Comparison of ENCODE assay signal across 17 cellular contexts in the genomic region with DNA sequence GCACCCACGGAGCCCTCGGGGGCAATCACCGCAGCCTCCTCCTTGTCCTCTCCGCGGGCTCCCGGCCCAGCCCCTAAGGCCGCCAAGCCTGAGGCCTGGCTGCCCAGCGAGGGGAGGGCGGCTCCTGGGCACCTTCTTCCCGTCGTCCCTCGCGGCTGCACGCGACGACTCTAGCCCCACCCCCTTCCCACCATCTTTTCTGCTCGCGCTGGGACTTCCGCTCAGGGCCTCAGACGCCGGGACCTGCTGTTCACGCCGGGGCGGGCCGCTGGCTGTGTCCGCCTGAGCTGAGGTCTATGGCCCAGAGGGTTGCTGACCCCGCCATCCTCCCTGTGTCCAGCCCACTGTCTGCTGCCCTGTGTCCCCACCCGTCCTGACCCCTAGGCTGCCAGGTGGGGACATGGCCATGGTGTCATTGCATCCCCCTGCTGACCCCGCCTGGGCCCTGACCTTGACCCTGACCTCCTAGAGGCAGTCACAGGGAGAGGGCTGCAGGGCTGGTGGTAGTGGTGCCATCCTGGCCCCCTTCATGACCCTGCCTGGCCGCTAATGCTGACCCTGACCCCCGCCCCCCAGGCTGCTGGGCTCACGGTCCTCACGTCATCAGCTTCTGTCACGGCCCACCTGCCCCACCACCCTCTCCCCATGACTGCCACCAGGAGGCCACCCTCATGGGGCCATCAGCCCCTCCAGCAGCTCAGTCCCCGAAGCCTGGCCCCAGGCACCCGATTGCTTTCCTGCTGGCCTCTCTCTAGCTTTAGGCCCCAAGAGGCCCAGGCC.
A peak's percentile ranks its signal among the peaks of the same experiment; 100 is the strongest.
DNase-seq lines count a peak whose midpoint lies in the region; ATAC-seq and TF ChIP-seq lines count a peak whose summit lies in the region.
"Had no signal": no experiment of that assay in that cellular context is flagged by ENCODE, and none has a peak within 500 bp of the region (broad histone marks: within the 10 kb centered on the region; RNA-seq: fewer than 3 reads in every experiment).

No MANE protein-coding gene starts in this region.

- no peak for ATAC-seq in RWPE2 (ENCODE audit: low read depth)

- no peaks in the 10 kb centered on the region for H3K9me3 ChIP-seq in Peyer's patch
- no peaks in the 10 kb centered on the region for H3K9me3 ChIP-seq in RWPE2 (ENCODE audit: severe bottlenecking)
- no peaks in the 10 kb centered on the region for H3K9me3 ChIP-seq in suprapubic skin
- H3K9me3 ChIP-seq: HAP-1 had no signal

- no peaks in the 10 kb centered on the region for H3K27me3 ChIP-seq in Peyer's patch
- H3K27me3 ChIP-seq in RWPE2 (ENCODE audit: insufficient read depth, poor library complexity, severe bottlenecking) = peaks cover 6% of the 10 kb centered on the region
- H3K27me3 ChIP-seq in suprapubic skin = peaks cover 20% of the 10 kb centered on the region

- H3K4me3 ChIP-seq in Peyer's patch = no peak overlapping the region
- H3K4me3 ChIP-seq in RWPE2 (ENCODE audit: severe bottlenecking) = no peak overlapping the region
- no peak overlapping the region for H3K4me3 ChIP-seq in suprapubic skin
- H3K4me3 ChIP-seq: HAP-1 had no signal

- WGBS in suprapubic skin = 92% methylated on average over 30 of the region's 36 CpGs

- no peak for TF ChIP-seq EP300 in suprapubic skin (IDR thresholded peaks at IDR 0.05)

- H3K4me1 ChIP-seq in Peyer's patch (no peaks in the 10 kb centered on the region), RWPE2 (ENCODE audit: insufficient read depth, poor library complexity, severe bottlenecking) (no peaks in the 10 kb centered on the region), suprapubic skin (no peaks in the 10 kb centered on the region)
- H3K4me1 ChIP-seq: HAP-1 had no signal

- TF ChIP-seq CTCF in Peyer's patch (IDR thresholded peaks at IDR 0.05) (no peak), RWPE2 (IDR thresholded peaks at IDR 0.05; ENCODE audit: poor library complexity, severe bottlenecking) (no peak), suprapubic skin (IDR thresholded peaks at IDR 0.05) (no peak)

- peak in 2 of 3 donors; percentile 23 to 39 for DNase-seq in Peyer's patch
- DNase-seq in RWPE2 (ENCODE audit: low spot score) = peak; percentile 32
- DNase-seq in mesenteric fat pad (ENCODE audit: low spot score) = peak; percentile 82
- peak; percentile 39 to 78 for DNase-seq in suprapubic skin (ENCODE audit: low spot score in 2 of 2)
- DNase-seq in Kasumi-1 (lab: John Stamatoyannopoulos, UW) = no peak
- DNase-seq in putamen (ENCODE audit: low spot score) = no peak
- DNase-seq in COR-L47 (lab: John Stamatoyannopoulos, UW) = no peak
- DNase-seq: ACHN, C1 segment of cervical spinal cord, DMS79, KG1, MV-4-11, NCI-H187, NCI-H2107, NCI-H2227 treated with DMSO at 0.1 percent for 48 hours, RPMI8226 had no signal

- TF ChIP-seq POLR2A in Peyer's patch (IDR thresholded peaks at IDR 0.05) (no peak), suprapubic skin (IDR thresholded peaks at IDR 0.05) (no peak)

- no peaks in the 10 kb centered on the region for H3K36me3 ChIP-seq in Peyer's patch
- H3K36me3 ChIP-seq in RWPE2 (ENCODE audit: low read depth) = no peaks in the 10 kb centered on the region
- H3K36me3 ChIP-seq in suprapubic skin = no peaks in the 10 kb centered on the region
- H3K36me3 ChIP-seq: HAP-1 had no signal

- H3K27ac ChIP-seq in Peyer's patch (no peak overlapping the region), RWPE2 (ENCODE audit: poor library complexity, severe bottlenecking) (no peak overlapping the region), suprapubic skin (no peak overlapping the region)

Comparison
In these comparisons a context has a peak if more than half of its experiments do, and no peak if none do; other contexts are left out.
1. DNase-seq: peak in Peyer's patch (2 of 3), RWPE2 (single experiment), mesenteric fat pad (single experiment) and suprapubic skin (2 of 2); none in Kasumi-1 (0 of 2), putamen (single experiment) and COR-L47 (single experiment).